In the genomic region with DNA sequence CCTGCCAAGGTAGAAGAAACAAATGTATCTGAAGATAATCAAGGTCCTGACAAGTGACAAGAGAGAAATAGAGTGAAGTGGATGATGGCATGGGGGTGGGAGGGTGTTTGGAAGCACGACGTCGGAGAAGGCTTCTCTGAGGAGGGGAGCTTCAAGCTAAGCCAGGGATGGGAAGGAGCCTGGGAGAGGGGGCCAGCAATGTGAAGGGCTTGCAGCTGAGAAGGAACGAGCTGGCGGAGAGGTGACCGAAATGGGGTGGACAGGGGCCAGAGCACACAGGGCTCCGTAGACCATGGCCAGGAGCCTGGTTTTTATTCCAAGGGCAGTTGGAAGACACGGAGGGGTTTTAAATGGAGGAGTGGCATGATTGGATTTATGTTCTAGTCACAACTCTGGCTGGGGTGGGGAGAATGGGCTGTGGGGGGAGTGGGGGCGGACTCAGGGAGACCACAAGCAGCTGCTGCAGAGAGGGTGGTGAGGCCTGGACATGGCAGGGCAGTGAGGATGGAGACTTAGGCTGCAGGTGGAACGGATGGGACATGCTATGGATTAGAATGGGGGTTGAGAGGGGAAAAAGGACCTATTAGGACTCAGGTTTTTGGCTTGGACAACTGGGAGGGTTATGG, we compare ENCODE assay signal across 22 cellular contexts. TPM values are rescaled to one million over a fixed set of nuclear protein-coding genes. Genes with fewer than 3 reads are reported as not detected.
DNase-seq lines count a peak whose midpoint lies in the region; ATAC-seq and TF ChIP-seq lines count a peak whose summit lies in the region.
"Had no signal": no experiment of that assay in that cellular context is flagged by ENCODE, and none has a peak within 500 bp of the region (broad histone marks: within the 10 kb centered on the region; RNA-seq: fewer than 3 reads in every experiment).

No MANE protein-coding gene starts in this region.

- H2AFZ ChIP-seq in GM23248 (no peak overlapping the region), GM23338 (no peak overlapping the region)

- ATAC-seq in left cardiac atrium (no peak), HG02884 (IDR thresholded peaks at IDR 0.05; ENCODE audit: unreplicated experiment) (no peak), GM23338 (no peak)

- no peak overlapping the region for H3K4me3 ChIP-seq in GM23248
- H3K4me3 ChIP-seq in ovary = no peak overlapping the region
- no peak overlapping the region for H3K4me3 ChIP-seq in GM23338
- H3K4me3 ChIP-seq: adrenal gland, breast epithelium, coronary artery, smooth muscle cell had no signal

- H3K27ac ChIP-seq in GM23248 (no peak overlapping the region), ovary (no peak overlapping the region), GM23338 (ENCODE audit: low read depth) (no peak overlapping the region)
- H3K27ac ChIP-seq: 22Rv1, adrenal gland, breast epithelium, coronary artery had no signal

- H3K4me1 Mint-ChIP-seq in GM23338 = no peaks in the 10 kb centered on the region

- H3K9me3 ChIP-seq in GM23248 (ENCODE audit: low read depth) (no peaks in the 10 kb centered on the region), ovary (no peaks in the 10 kb centered on the region)
- H3K9me3 ChIP-seq: adrenal gland, breast epithelium had no signal

- H3F3A ChIP-seq in GM23248 (ENCODE audit: insufficient read depth) (no peaks in the 10 kb centered on the region; the same call in 1 of the 2 replicates), GM23338 (replicated peaks; ENCODE audit: low read depth) (no peaks in the 10 kb centered on the region)

- H4K20me1 ChIP-seq in GM23248 (ENCODE audit: insufficient read depth) (no peaks in the 10 kb centered on the region), GM23338 (replicated peaks; ENCODE audit: insufficient read depth) (no peaks in the 10 kb centered on the region)

- H3K9ac ChIP-seq in GM23248 = 0 out of 2 replicates have a peak overlapping the region, but pooled peaks have one; percentile 9

- in situ Hi-C loops in GM23248 (cut with MboI) = no loop called here

- H3K36me3 ChIP-seq in GM23248 (ENCODE audit: low read depth) = no peaks in the 10 kb centered on the region
- no peaks in the 10 kb centered on the region for H3K36me3 ChIP-seq in ovary
- no peaks in the 10 kb centered on the region for H3K36me3 ChIP-seq in GM23338 (ENCODE audit: insufficient read depth)
- H3K36me3 ChIP-seq: adrenal gland, breast epithelium had no signal

- intact Hi-C loops in left cardiac atrium (cut with DNase I) = loop anchor here in 1 of 2 donors (5.0 kb wide), 1 partner anchor 227 kb away; no protein-coding TSS in a partner anchor
- intact Hi-C loops in ovary (cut with DNase I) = no loop called here

- H3K4me1 ChIP-seq in GM23248 (ENCODE audit: insufficient read depth) = no peaks in the 10 kb centered on the region
- H3K4me1 ChIP-seq in ovary (ENCODE audit: insufficient read depth) = no peaks in the 10 kb centered on the region
- H3K4me1 ChIP-seq in GM23338 (ENCODE audit: insufficient read depth) = no peaks in the 10 kb centered on the region
- H3K4me1 ChIP-seq: adrenal gland, breast epithelium had no signal

- no peaks in the 10 kb centered on the region for H3K9me3 Mint-ChIP-seq in GM23338
- H3K9me3 Mint-ChIP-seq: CD8-positive, alpha-beta memory T cell; stimulated activated naive CD8-positive, alpha-beta T cell treated with anti-CD3 and anti-CD28 coated beads, Interleukin-15, Interleukin-2, amounts not matched to agents 100 ng/mL and 50 ng/mL, for 24 hours had no signal

- H3K4me3 Mint-ChIP-seq in GM23338 = no peak overlapping the region
- H3K4me3 Mint-ChIP-seq: CD8-positive, alpha-beta memory T cell; stimulated activated naive CD8-positive, alpha-beta T cell treated with anti-CD3 and anti-CD28 coated beads, Interleukin-15, Interleukin-2, amounts not matched to agents 100 ng/mL and 50 ng/mL, for 24 hours had no signal

- no peak for TF ChIP-seq EP300 in ovary (IDR thresholded peaks at IDR 0.05)

- peaks cover 17% of the 10 kb centered on the region for H3K27me3 Mint-ChIP-seq in GM23338 (ENCODE audit: insufficient read depth, low read depth, poor library complexity)
- H3K27me3 Mint-ChIP-seq: stimulated activated naive CD8-positive, alpha-beta T cell treated with anti-CD3 and anti-CD28 coated beads, Interleukin-15, Interleukin-2, amounts not matched to agents 100 ng/mL and 50 ng/mL, for 24 hours had no signal

- TF ChIP-seq CTCF in ovary (IDR thresholded peaks at IDR 0.05) (no peak), GM23338 (conservative IDR thresholded peaks at IDR 0.05; ENCODE audit: low read depth in 2 of 2) (no peak)

- H3K79me2 ChIP-seq in GM23248 (ENCODE audit: insufficient read depth) (no peaks in the 10 kb centered on the region), GM23338 (replicated peaks; ENCODE audit: insufficient read depth) (no peaks in the 10 kb centered on the region)

- H3K27ac Mint-ChIP-seq in GM23338 = no peak overlapping the region
- H3K27ac Mint-ChIP-seq: stimulated activated naive CD8-positive, alpha-beta T cell treated with anti-CD3 and anti-CD28 coated beads, Interleukin-15, Interleukin-2, amounts not matched to agents 100 ng/mL and 50 ng/mL, for 24 hours had no signal

- no peaks in the 10 kb centered on the region for H3K36me3 Mint-ChIP-seq in GM23338 (ENCODE audit: low read depth)

- H3K4me2 ChIP-seq in GM23248 (ENCODE audit: unreplicated experiment) (no peak overlapping the region), GM23338 (no peak overlapping the region)
- H3K4me2 ChIP-seq: smooth muscle cell had no signal

- DNase-seq in NCI-H82 (lab: John Stamatoyannopoulos, UW) = peak; percentile 24
- DNase-seq in NCI-H82 treated with DMSO at 0.1 percent for 48 hours (lab: John Stamatoyannopoulos, UW; ENCODE audit: unreplicated experiment) = no peak
- DNase-seq in GM23248 = no peak
- DNase-seq in left cardiac atrium = peak; percentile 18
- DNase-seq in ovary = peak; percentile 7 to 34 (median 19)
- DNase-seq in GM23338 (ENCODE audit: low spot score) = no peak
- no peak for DNase-seq in dedifferentiated amniotic fluid mesenchymal stem cell (ENCODE audit: extremely low spot score)
- DNase-seq: midbrain; NCI-H1436 treated with DMSO at 0.1 percent for 48 hours; NCI-H524; stimulated activated CD4-positive, alpha-beta T cell treated with anti-CD3 and anti-CD28 coated beads, Interleukin-2, amount 100 ng/mL, for 48 hours had no signal

- 82 to 84% methylated on average over 9 to 10 of the region's 10 CpGs for WGBS in GM23248 (ENCODE audit: low coverage in 1 of 2, low lambda C conversion rate in 2 of 2, missing lambda C conversion rate in 2 of 2), 2 experiments
- 77 to 86% (median 84%) methylated on average over 10 of the region's 10 CpGs for WGBS in ovary, 3 donors

- H3K9me2 ChIP-seq in GM23248 (ENCODE audit: insufficient read depth) (no peaks in the 10 kb centered on the region), GM23338 (ENCODE audit: insufficient read depth) (no peaks in the 10 kb centered on the region)

- TF ChIP-seq POLR2A in ovary (IDR thresholded peaks at IDR 0.05) = no peak

- H3K27me3 ChIP-seq in GM23248 (replicated peaks; ENCODE audit: insufficient read depth) = no peaks in the 10 kb centered on the region; the same call in 1 of the 2 replicates
- no peaks in the 10 kb centered on the region for H3K27me3 ChIP-seq in ovary
- H3K27me3 ChIP-seq in GM23338 (ENCODE audit: insufficient read depth) = no peaks in the 10 kb centered on the region
- H3K27me3 ChIP-seq: adrenal gland, breast epithelium had no signal

TF ChIP-seq in GM23338, 12 proteins besides CTCF, POLR2A, EP300 and RAD21 (continues in another document):
- TF ChIP-seq ZNF331 (CRISPR knock-in tag; IDR thresholded peaks at IDR 0.05; ENCODE audit: low read depth) = no peak
- no peak for TF ChIP-seq ETS1 (IDR thresholded peaks at IDR 0.05)
- no peak for TF ChIP-seq POLR2AphosphoS5 (IDR thresholded peaks at IDR 0.05; ENCODE audit: low read depth)
- TF ChIP-seq EZH2phosphoT487 (IDR thresholded peaks at IDR 0.05; ENCODE audit: unreplicated experiment) = no peak

RNA-seq across cellular contexts. Expression of gene EPS8L3, which starts 5.1 kb away (rescaled TPM):
- not detected in 2 replicates for total RNA-seq in GM23248 (2014; rRNA removed; shearing (Covaris generic))
- not detected in 2 replicates for polyA plus RNA-seq in GM23248 (2016; fragmentation: Nextera tagmentation; extraction: Ambion mirVana)
- total RNA-seq in left cardiac atrium = not detected
- total RNA-seq in ovary = 1 to 10 TPM in 1 of 7 donors, under 1 TPM in 5, not detected in 1; 0.23 to 1.9 (median 0.56) TPM
- under 1 TPM in 1 of 2 donors, not detected in 1; 0.05 TPM for polyA plus RNA-seq in ovary
- total RNA-seq in GM23338 (2014; rRNA removed; shearing (Covaris generic)) = not detected in 2 replicates
- not detected in 2 replicates for polyA plus RNA-seq in GM23338 (2016; fragmentation: Nextera tagmentation; extraction: Ambion mirVana)
- total RNA-seq: activated CD8-positive, alpha-beta memory T cell treated with anti-CD3 and anti-CD28 coated beads for 36 hours; CD8-positive, alpha-beta memory T cell; MCF 10A; smooth muscle cell had no signal
- polyA plus RNA-seq: CD8-positive, alpha-beta memory T cell; neural cell; smooth muscle cell had no signal

RNA-seq across cellular contexts. Expression of gene GSTM3, which starts 28.0 kb away (rescaled TPM):
- 28.7 and 30.0 TPM in 2 replicates for total RNA-seq in GM23248 (2014; rRNA removed; shearing (Covaris generic))
- 75.2 and 81.0 TPM in 2 replicates for polyA plus RNA-seq in GM23248 (2016; fragmentation: Nextera tagmentation; extraction: Ambion mirVana)
- 10 to 100 TPM; 46.8 to 68.7 TPM for total RNA-seq in left cardiac atrium
- 100 to 1,000 TPM in 5 of 7 donors, 10 to 100 TPM in 2; 75.8 to 278 (median 135) TPM for total RNA-seq in ovary
- 100 to 1,000 TPM; 229 to 234 TPM for polyA plus RNA-seq in ovary
- total RNA-seq in GM23338 (2014; rRNA removed; shearing (Covaris generic)) = 3.1 and 7.4 TPM in 2 replicates
- 3.9 and 4.1 TPM in 2 replicates for polyA plus RNA-seq in GM23338 (2016; fragmentation: Nextera tagmentation; extraction: Ambion mirVana)
- total RNA-seq: MCF 10A had no signal

RNA-seq across cellular contexts. Expression of gene GSTM5, which starts 56.8 kb away (rescaled TPM):
- total RNA-seq in GM23248 (2014; rRNA removed; shearing (Covaris generic)) = 1.5 and 2.4 TPM in 2 replicates
- polyA plus RNA-seq in GM23248 (2016; fragmentation: Nextera tagmentation; extraction: Ambion mirVana) (2.5 and 3.8 TPM in 2 replicates), ovary (100 to 1,000 TPM; 101 to 259 TPM), GM23338 (2016; fragmentation: Nextera tagmentation; extraction: Ambion mirVana) (4.4 and 5.0 TPM in 2 replicates)
- total RNA-seq in left cardiac atrium (1 to 10 TPM; 3.0 to 6.9 TPM), ovary (100 to 1,000 TPM in 3 of 7 donors, 10 to 100 TPM in 4; 18.8 to 183 (median 95.8) TPM)
- 2.5 and 4.8 TPM in 2 replicates for total RNA-seq in GM23338 (2014; rRNA removed; shearing (Covaris generic))
- total RNA-seq: activated CD8-positive, alpha-beta memory T cell treated with anti-CD3 and anti-CD28 coated beads for 36 hours; CD8-positive, alpha-beta memory T cell; MCF 10A; smooth muscle cell had no signal
- polyA plus RNA-seq: CD8-positive, alpha-beta memory T cell; neural cell had no signal

Comparison
In these comparisons a context has a peak if more than half of its experiments do, and no peak if none do; other contexts are left out.
1. DNase-seq: peak in NCI-H82 (single experiment), left cardiac atrium (single experiment) and ovary (5 of 5); none in NCI-H82 treated with DMSO at 0.1 percent for 48 hours (single experiment), GM23248 (single experiment), GM23338 (single experiment) and dedifferentiated amniotic fluid mesenchymal stem cell (single experiment).